ENCODE assay signal across 11 cellular contexts in the genomic region with DNA sequence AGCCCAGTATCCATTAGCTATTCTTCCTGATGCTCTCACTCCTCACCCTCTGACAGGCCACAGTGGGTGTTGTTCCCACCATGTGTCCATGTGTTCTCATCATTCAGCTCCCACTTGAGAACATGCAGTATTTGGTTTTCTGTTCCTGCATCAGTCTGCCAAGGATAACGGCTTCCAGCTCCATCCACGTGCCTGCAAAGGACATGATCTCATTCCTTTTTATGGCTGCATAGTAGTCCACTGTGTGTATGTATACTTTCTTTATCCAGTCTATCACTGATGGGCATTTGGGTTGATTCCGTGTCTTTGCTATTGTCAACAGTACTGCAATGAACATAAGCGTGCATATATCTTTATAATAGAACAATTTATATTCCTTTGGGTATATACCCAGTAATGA. TPM values are rescaled to one million over a fixed set of nuclear protein-coding genes. Genes with fewer than 3 reads are reported as not detected.
"Had no signal": no experiment of that assay in that cellular context is flagged by ENCODE, and none has a peak within 500 bp of the region (broad histone marks: within the 10 kb centered on the region; RNA-seq: fewer than 3 reads in every experiment).

No MANE protein-coding gene starts in this region.

- H3K4me3 ChIP-seq: GM23248 had no signal

- H3K27ac Mint-ChIP-seq: H9, HFFc6 had no signal

- H3K27ac ChIP-seq: GM23248, KMS-11 had no signal

- H3K9me3 Mint-ChIP-seq: H9, HFFc6 had no signal

- H3K4me3 Mint-ChIP-seq: H9, HFFc6 had no signal

- FAIRE-seq: HTR-8/SVneo had no signal

- DNase-seq: GM23248, GOT3, H9, HCEC 1CT, HFFc6, IMR-90, Karpas-422, KBM-7 had no signal

RNA-seq across cellular contexts. Expression of a gene that starts 37.7 kb away (rescaled TPM):
- total RNA-seq: GM23248, HFFc6, HT-29, IMR-90 had no signal
